In genomic region chr22:38115423-38116205, GRCh38 we compare ENCODE assay signal across 19 cellular contexts. TPM values are rescaled to one million over a fixed set of nuclear protein-coding genes. Genes with fewer than 3 reads are reported as not detected.
"Had no signal": no experiment of that assay in that cellular context is flagged by ENCODE, and none has a peak within 500 bp of the region (broad histone marks: within the 10 kb centered on the region; RNA-seq: fewer than 3 reads in every experiment).

No MANE protein-coding gene starts in this region.

- H3K9me3 Mint-ChIP-seq: activated naive CD4-positive, alpha-beta T cell treated with anti-CD3 and anti-CD28 coated beads, Interleukin-2, amount 50 U/mL, for 72 hours; naive thymus-derived CD4-positive, alpha-beta T cell; T-cell; T-helper 2 cell treated with Interferon-gamma antibody and Interleukin-4, amounts not matched to agents 5 μg/mL and 100 μg/mL, for 36 hours had no signal

- H3K9me3 ChIP-seq: ascending aorta, colonic mucosa, esophagus muscularis mucosa, neutrophil had no signal

- H3K36me3 Mint-ChIP-seq: activated naive CD4-positive, alpha-beta T cell treated with anti-CD3 and anti-CD28 coated beads, Interleukin-2, amount 50 U/mL, for 72 hours had no signal

- ATAC-seq: left colon had no signal

- H3K27ac Mint-ChIP-seq: activated CD8-positive, alpha-beta T cell treated with anti-CD3 and anti-CD28 coated beads, Interleukin-2, amount 10 ng/mL, durations not matched to agents 7 days and 5 days; activated naive CD4-positive, alpha-beta T cell treated with anti-CD3 and anti-CD28 coated beads, Interleukin-2, amount 50 U/mL, for 72 hours; naive thymus-derived CD4-positive, alpha-beta T cell; T-cell; T-helper 2 cell treated with Interferon-gamma antibody and Interleukin-4, amounts not matched to agents 5 μg/mL and 100 μg/mL, for 36 hours had no signal

- H3K27me3 Mint-ChIP-seq: naive thymus-derived CD4-positive, alpha-beta T cell; T-cell had no signal

- H3K27ac ChIP-seq: ascending aorta, brain microvascular endothelial cell, colonic mucosa, esophagus muscularis mucosa, neutrophil, parathyroid adenoma had no signal

- H3K4me3 ChIP-seq: ascending aorta, colonic mucosa, dorsolateral prefrontal cortex, esophagus muscularis mucosa, lung had no signal

- H3K27me3 ChIP-seq: ascending aorta, brain microvascular endothelial cell, colonic mucosa, dorsolateral prefrontal cortex, esophagus muscularis mucosa, neutrophil had no signal

- H3K36me3 ChIP-seq: ascending aorta, brain microvascular endothelial cell, colonic mucosa had no signal

- H3K4me3 Mint-ChIP-seq: activated CD8-positive, alpha-beta T cell treated with anti-CD3 and anti-CD28 coated beads, Interleukin-2, amount 10 ng/mL, durations not matched to agents 7 days and 5 days; naive thymus-derived CD4-positive, alpha-beta T cell; T-cell; T-helper 2 cell treated with Interferon-gamma antibody and Interleukin-4, amounts not matched to agents 5 μg/mL and 100 μg/mL, for 36 hours had no signal

- H3K4me1 ChIP-seq: parathyroid adenoma had no signal

- DNase-seq: activated CD4-positive, alpha-beta T cell treated with anti-CD3 and anti-CD28 coated beads for 1 hour; activated CD4-positive, alpha-beta T cell treated with anti-CD3 and anti-CD28 coated beads, Interleukin-2, amount 50 U/mL, for 1 hour; activated CD8-positive, alpha-beta T cell treated with anti-CD3 and anti-CD28 coated beads, Interleukin-2, amount 10 ng/mL, durations not matched to agents 7 days and 5 days; brain microvascular endothelial cell; central memory CD4-positive, alpha-beta T cell; colonic mucosa; left colon; naive thymus-derived CD4-positive, alpha-beta T cell; stimulated activated CD4-positive, alpha-beta T cell treated with anti-CD3 and anti-CD28 coated beads, Interleukin-4, amount 100 ng/mL, for 24 hours; stimulated activated naive CD8-positive, alpha-beta T cell treated with anti-CD3 and anti-CD28 coated beads, Interleukin-15, Interleukin-2, amounts not matched to agents 100 U/mL and 50 U/mL, for 24 hours; T-cell had no signal

RNA-seq across cellular contexts. Expression of gene BAIAP2L2, which starts 5.1 kb away (rescaled TPM):
- total RNA-seq: ascending aorta had no signal
- polyA plus RNA-seq: naive thymus-derived CD4-positive, alpha-beta T cell had no signal

RNA-seq across cellular contexts. Expression of gene SLC16A8, which starts 31.6 kb away (rescaled TPM):
- total RNA-seq: activated CD8-positive, alpha-beta T cell treated with anti-CD3 and anti-CD28 coated beads, Interleukin-2, amount 10 ng/mL, durations not matched to agents 7 days and 5 days; ascending aorta; left colon; naive thymus-derived CD4-positive, alpha-beta T cell had no signal
- polyA plus RNA-seq: naive thymus-derived CD4-positive, alpha-beta T cell had no signal
